In genomic region chr4:23238848-23239247, GRCh38 we compare ENCODE assay signal across 28 cellular contexts.
"Had no signal": no experiment of that assay in that cellular context is flagged by ENCODE, and none has a peak within 500 bp of the region (broad histone marks: within the 10 kb centered on the region; RNA-seq: fewer than 3 reads in every experiment).

No MANE protein-coding gene starts in this region.

- H3K36me3 ChIP-seq: neutrophil, pancreas, prostate gland, spleen, suprapubic skin, tibial artery, transverse colon, upper lobe of right lung, uterus had no signal

- H3K27ac ChIP-seq: neutrophil, prostate gland, skin epidermis, spleen, suprapubic skin, testis, tibial artery, transverse colon, upper lobe of right lung, uterus had no signal

- ATAC-seq: naive thymus-derived CD8-positive, alpha-beta T cell; natural killer cell treated with Interleukin-12 subunit alpha and Interleukin-12 subunit beta and Interleukin-15 and Interleukin-18, amount 100 ng/mL, for 72 hours; right cardiac atrium; sciatic nerve; stimulated activated memory B cell treated with anti-CD40 and anti-IgM and Interleukin-4, amounts not matched to agents 10 μg/mL and 1 μg/mL and 100 μg/mL, for 72 hours; stimulated activated naive CD8-positive, alpha-beta T cell treated with anti-CD3 and anti-CD28 coated beads, Interleukin-15, amount 100 ng/mL, for 72 hours; stimulated activated naive CD8-positive, alpha-beta T cell treated with anti-CD3 and anti-CD28 coated beads, Interleukin-15, Interleukin-2, amounts not matched to agents 100 U/mL and 50 U/mL, for 24 hours; upper lobe of right lung had no signal

- H3K4me1 ChIP-seq: prostate gland, spleen, suprapubic skin, testis, tibial artery, transverse colon, upper lobe of right lung, uterus had no signal

- H3K4me3 ChIP-seq: pancreas, prostate gland, skin epidermis, smooth muscle cell, spleen, suprapubic skin, testis, tibial artery, transverse colon, upper lobe of right lung, uterus had no signal

- H3K27me3 ChIP-seq: neutrophil, pancreas, spleen, suprapubic skin, testis, tibial artery, transverse colon, upper lobe of right lung, uterus had no signal

- DNase-seq: naive thymus-derived CD8-positive, alpha-beta T cell; nephron progenitor cell; nucleus accumbens; pancreas; right cardiac atrium; spleen; stimulated activated CD4-positive, alpha-beta T cell treated with anti-CD3 and anti-CD28 coated beads, Interleukin-12 subunit alpha, Interleukin-12 subunit beta, amount 100 ng/mL, for 4 hours; stimulated activated CD4-positive, alpha-beta T cell treated with anti-CD3 and anti-CD28 coated beads, Interleukin-1b, Interleukin-23, amount 100 ng/mL, for 48 hours; stimulated activated CD4-positive, alpha-beta T cell treated with anti-CD3 and anti-CD28 coated beads, Interleukin-4, amount 100 ng/mL, for 1 hour; stimulated activated CD4-positive, alpha-beta T cell treated with anti-CD3 and anti-CD28 coated beads, Interleukin-4, amount 100 ng/mL, for 4 hours; stimulated activated CD8-positive, alpha-beta memory T cell treated with anti-CD3 and anti-CD28 coated beads, Interleukin-4, amount 100 ng/mL, for 48 hours; stimulated activated naive CD4-positive, alpha-beta T cell; stimulated activated naive CD8-positive, alpha-beta T cell treated with anti-CD3 and anti-CD28 coated beads, Interleukin-15, amount 100 ng/mL, for 72 hours; stimulated activated naive CD8-positive, alpha-beta T cell treated with anti-CD3 and anti-CD28 coated beads, Interleukin-15, Interleukin-2, amounts not matched to agents 100 U/mL and 50 U/mL, for 24 hours; substantia nigra; testis; tibial artery; transverse colon; upper lobe of right lung; uterus had no signal

- H3K9me3 ChIP-seq: neutrophil, pancreas, prostate gland, spleen, suprapubic skin, testis, tibial artery, transverse colon, upper lobe of right lung, uterus had no signal
